Comparison of ENCODE assay signal across 8 cellular contexts in the genomic region with DNA sequence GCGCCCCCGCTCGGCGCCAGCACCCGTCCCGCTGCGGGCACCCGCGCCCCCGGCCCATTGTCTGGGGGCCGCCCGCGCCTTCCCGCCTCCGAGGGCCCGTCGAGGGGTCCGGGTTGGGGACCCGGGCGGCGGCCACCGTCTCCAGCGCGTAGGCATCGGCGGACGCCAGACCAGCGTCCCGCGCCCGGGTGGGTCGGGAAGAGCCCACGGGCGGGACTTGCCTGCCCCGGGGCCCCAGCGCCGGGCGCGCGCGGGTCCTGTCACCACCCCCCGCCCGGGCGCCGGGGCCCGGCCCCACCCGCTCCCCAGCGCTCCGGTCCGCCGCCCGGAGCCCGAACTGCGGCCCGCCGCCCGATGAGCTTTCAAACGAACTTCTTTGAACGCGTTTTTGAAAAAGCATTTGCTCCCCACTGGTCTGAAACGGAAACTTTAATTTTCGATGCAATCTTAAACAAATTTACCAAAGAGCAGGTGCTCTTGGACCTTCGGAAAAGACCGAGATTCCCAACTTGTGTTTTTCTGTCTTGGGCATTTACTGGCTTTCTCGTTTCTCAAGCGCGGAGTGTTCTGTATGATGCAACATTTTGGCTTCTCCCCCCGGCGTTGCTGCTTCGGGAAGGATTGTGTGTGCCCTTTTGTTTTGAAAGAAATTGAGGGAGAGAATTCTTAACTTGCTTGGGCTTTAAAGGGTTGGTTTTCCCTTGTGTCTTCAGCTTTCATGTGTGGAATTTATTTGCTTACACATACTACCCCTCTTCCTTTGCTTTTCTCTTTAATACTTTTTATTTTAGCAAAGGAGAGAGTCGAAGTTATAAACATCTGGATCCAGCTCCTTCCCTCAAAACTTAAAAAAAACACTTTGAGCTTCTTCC. TPM values are rescaled to one million over a fixed set of nuclear protein-coding genes. Genes with fewer than 3 reads are reported as not detected.
DNase-seq lines count a peak whose midpoint lies in the region; ATAC-seq and TF ChIP-seq lines count a peak whose summit lies in the region.

No MANE protein-coding gene starts in this region.

- no peaks in the 10 kb centered on the region for H3K27me3 ChIP-seq in fibroblast of lung (ENCODE audit: control insufficient read depth, insufficient read depth, low read length)

- DNase-seq in EL (peak; percentile 58), NCI-H128 (lab: John Stamatoyannopoulos, UW; ENCODE audit: unreplicated experiment) (peak; percentile 44), fibroblast of lung (ENCODE audit: low read depth in 2 of 2) (peak; percentile 63 to 85), nephron progenitor cell (no peak), SHP77 treated with DMSO at 0.1 percent for 48 hours (lab: John Stamatoyannopoulos, UW) (no peak)
- no peak for DNase-seq in activated CD8-positive, alpha-beta T cell treated with anti-CD3 and anti-CD28 coated beads, Interleukin-2, amount 10 ng/mL, durations not matched to agents 7 days and 5 days
- no peak for DNase-seq in stimulated activated naive CD4-positive, alpha-beta T cell treated with Interleukin-2 at 50 U/mL for 16 hours (lab: John Stamatoyannopoulos, UW)

- H3K27ac Mint-ChIP-seq in activated CD8-positive, alpha-beta T cell treated with anti-CD3 and anti-CD28 coated beads, Interleukin-2, amount 10 ng/mL, durations not matched to agents 7 days and 5 days, result peak overlapping the region; percentile 55
- peak overlapping the region; percentile 95 for H3K27ac Mint-ChIP-seq in nephron progenitor cell

- H3K36me3 Mint-ChIP-seq in activated CD8-positive, alpha-beta T cell treated with anti-CD3 and anti-CD28 coated beads, Interleukin-2, amount 10 ng/mL, durations not matched to agents 7 days and 5 days (ENCODE audit: low read depth), result no peaks in the 10 kb centered on the region
- H3K36me3 Mint-ChIP-seq in nephron progenitor cell (ENCODE audit: low read depth), result peaks cover 26% of the 10 kb centered on the region

- peaks cover 41% of the 10 kb centered on the region for H3K4me1 Mint-ChIP-seq in activated CD8-positive, alpha-beta T cell treated with anti-CD3 and anti-CD28 coated beads, Interleukin-2, amount 10 ng/mL, durations not matched to agents 7 days and 5 days (ENCODE audit: low read depth)
- H3K4me1 Mint-ChIP-seq in nephron progenitor cell, result peaks cover 74% of the 10 kb centered on the region

- peak overlapping the region; percentile 83 for H3K4me3 Mint-ChIP-seq in activated CD8-positive, alpha-beta T cell treated with anti-CD3 and anti-CD28 coated beads, Interleukin-2, amount 10 ng/mL, durations not matched to agents 7 days and 5 days
- peak overlapping the region; percentile 96 for H3K4me3 Mint-ChIP-seq in nephron progenitor cell

- H3K4me3 ChIP-seq in fibroblast of lung (replicated peaks in 1 of 4; ENCODE audit: control extremely low read depth in 1 of 4, insufficient read depth in 1 of 4, low read depth in 3 of 4, low read length in 4 of 4), result peak overlapping the region; percentile 80 to 99 (median 86)

- no peaks in the 10 kb centered on the region for H3K9me3 ChIP-seq in fibroblast of lung (ENCODE audit: control insufficient read depth, insufficient read depth, low read depth, low read length)

- H2AFZ ChIP-seq in fibroblast of lung (ENCODE audit: low read length), result no peak overlapping the region

- POLR2A ChIA-PET in activated CD8-positive, alpha-beta T cell treated with anti-CD3 and anti-CD28 coated beads, Interleukin-2, amount 10 ng/mL, durations not matched to agents 7 days and 5 days (lab: Charles Lee), result interaction anchor here (1.0 kb wide), 1 partner anchor 80 kb away, joined by 3 read pairs; no protein-coding TSS in a partner anchor

- no peaks in the 10 kb centered on the region for H3K9me3 Mint-ChIP-seq in activated CD8-positive, alpha-beta T cell treated with anti-CD3 and anti-CD28 coated beads, Interleukin-2, amount 10 ng/mL, durations not matched to agents 7 days and 5 days (ENCODE audit: insufficient read depth)
- H3K9me3 Mint-ChIP-seq in nephron progenitor cell, result no peaks in the 10 kb centered on the region

- peaks cover 21% of the 10 kb centered on the region for H3K4me1 ChIP-seq in fibroblast of lung (ENCODE audit: control insufficient read depth, extremely low read depth, insufficient read depth, low read length)

- peaks cover 28% of the 10 kb centered on the region for H3K27me3 Mint-ChIP-seq in activated CD8-positive, alpha-beta T cell treated with anti-CD3 and anti-CD28 coated beads, Interleukin-2, amount 10 ng/mL, durations not matched to agents 7 days and 5 days (ENCODE audit: low read depth)
- no peaks in the 10 kb centered on the region for H3K27me3 Mint-ChIP-seq in nephron progenitor cell (ENCODE audit: low read depth, poor library complexity)

- TF ChIP-seq CTCF in fibroblast of lung (conservative IDR thresholded peaks at IDR 0.05 in 1 of 2, IDR thresholded peaks at IDR 0.05 in 1 of 2; ENCODE audit: low read depth in 1 of 2, low read length in 2 of 2) (no peak), nephron progenitor cell (IDR thresholded peaks at IDR 0.05) (no peak)

- peaks cover 56% of the 10 kb centered on the region for H3K79me2 ChIP-seq in fibroblast of lung (ENCODE audit: control insufficient read depth, insufficient read depth, low read length)

- ATAC-seq in GM21825 (IDR thresholded peaks at IDR 0.05; ENCODE audit: unreplicated experiment), result peak; percentile 13
- ATAC-seq in activated CD8-positive, alpha-beta T cell treated with anti-CD3 and anti-CD28 coated beads, Interleukin-2, amount 10 ng/mL, durations not matched to agents 7 days and 5 days, result peak; percentile 8

- peaks cover 1% of the 10 kb centered on the region for H4K20me1 ChIP-seq in fibroblast of lung (ENCODE audit: control insufficient read depth, extremely low read depth, insufficient read depth, low read length)

- peak overlapping the region; percentile 77 for H3K27ac ChIP-seq in fibroblast of lung (ENCODE audit: insufficient read depth, low read length)

- CTCF ChIA-PET in activated CD8-positive, alpha-beta T cell treated with anti-CD3 and anti-CD28 coated beads, Interleukin-2, amount 10 ng/mL, durations not matched to agents 7 days and 5 days (lab: Charles Lee), result interaction anchor here (1.0 to 3.4 kb wide), 6 partner anchors 15 to 159 kb away, joined by 3 to 13 read pairs (median 8); no protein-coding TSS in a partner anchor

- peak overlapping the region; percentile 59 for H3K4me2 ChIP-seq in fibroblast of lung (ENCODE audit: extremely low read depth, insufficient read depth, low read length)

- H3K36me3 ChIP-seq in fibroblast of lung (ENCODE audit: control insufficient read depth, insufficient read depth, low read length), result no peaks in the 10 kb centered on the region

- peak overlapping the region; percentile 92 for H3K9ac ChIP-seq in fibroblast of lung (ENCODE audit: insufficient read depth, low read length)

RNA-seq across cellular contexts. Expression of a gene that starts 0.7 kb away (rescaled TPM):
- 1 to 10 TPM; 7.1 to 7.7 TPM for total RNA-seq in activated CD8-positive, alpha-beta T cell treated with anti-CD3 and anti-CD28 coated beads, Interleukin-2, amount 10 ng/mL, durations not matched to agents 7 days and 5 days
- total RNA-seq in fibroblast of lung, result 309 and 368 TPM in 2 replicates
- polyA plus RNA-seq in fibroblast of lung, result 310 and 494 TPM in 2 replicates
- 243 and 393 TPM in 2 replicates for polyA plus RNA-seq in fibroblast of lung (2012)
- polyA minus RNA-seq in fibroblast of lung (ENCODE audit: low replicate concordance), result 29.9 and 44.7 TPM in 2 replicates

Comparison
In these comparisons a context has a peak if more than half of its experiments do, and no peak if none do; other contexts are left out.
1. DNase-seq: peak in EL (single experiment), NCI-H128 (single experiment) and fibroblast of lung (2 of 2); none in activated CD8-positive, alpha-beta T cell treated with anti-CD3 and anti-CD28 coated beads, Interleukin-2, amount 10 ng/mL, durations not matched to agents 7 days and 5 days (single experiment), nephron progenitor cell (single experiment), SHP77 treated with DMSO at 0.1 percent for 48 hours (single experiment) and stimulated activated naive CD4-positive, alpha-beta T cell treated with Interleukin-2 at 50 U/mL for 16 hours (single experiment).
2. RNA of a gene that starts 0.7 kb away (total RNA-seq): 309 to 368 TPM in fibroblast of lung; 7.1 to 7.7 TPM in activated CD8-positive, alpha-beta T cell treated with anti-CD3 and anti-CD28 coated beads, Interleukin-2, amount 10 ng/mL, durations not matched to agents 7 days and 5 days; every median in the first group is over 10 times any median in the second.